ENCODE assay signal across 8 cellular contexts in the genomic region with DNA sequence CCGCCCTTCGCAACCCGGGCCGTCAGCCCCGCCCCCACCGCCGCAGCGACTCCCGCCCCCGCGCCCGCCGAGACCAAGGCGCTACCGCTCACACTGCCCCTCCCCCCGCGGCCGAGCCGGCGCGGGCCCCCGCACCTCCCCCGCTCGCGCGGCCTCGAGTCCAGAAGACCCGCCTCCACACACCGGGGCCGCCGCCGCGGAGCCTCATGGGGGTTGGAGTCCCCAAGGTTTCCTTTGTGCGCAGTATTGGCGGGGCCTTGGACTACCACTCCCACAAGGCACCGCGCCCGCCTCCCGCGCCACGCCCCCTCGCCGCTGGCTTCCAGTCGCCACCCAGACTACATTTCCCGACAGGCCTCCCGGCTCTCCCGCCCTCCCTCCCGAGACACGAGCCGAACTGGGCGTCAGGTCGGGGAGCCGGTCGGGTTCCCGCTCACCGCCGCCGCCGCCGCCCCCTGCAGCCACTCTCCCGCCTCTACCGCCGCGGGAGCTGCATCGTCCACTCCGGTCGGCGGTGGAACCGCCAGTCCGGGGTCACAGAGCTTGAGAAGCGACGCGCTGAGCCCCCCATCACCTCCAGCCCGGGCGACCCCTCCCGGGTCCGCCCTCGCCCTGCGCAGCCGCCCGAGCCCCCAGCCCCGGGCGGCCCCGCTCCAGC. TPM values are rescaled to one million over a fixed set of nuclear protein-coding genes. Genes with fewer than 3 reads are reported as not detected.
DNase-seq lines count a peak whose midpoint lies in the region; ATAC-seq and FAIRE-seq lines count a peak whose summit lies in the region.

TSS of gene PHF13 (plus strand) at position 371 of the 658 bp plus-strand sequence. CDS start 336 bp downstream, outside the sequence.

- peak within 1 kb of the TSS; percentile 98 for H3K27ac ChIP-seq in right cardiac atrium (ENCODE audit: low read length)

- peak; percentile 98 for DNase-seq in GM18507 (ENCODE audit: extremely low spot score, insufficient read length, low read depth)
- peak; percentile 96 to 99 for DNase-seq in NCI-H1930 (lab: John Stamatoyannopoulos, UW)
- DNase-seq in anterior cingulate cortex (lab: John Stamatoyannopoulos, UW): peak; percentile 91 to 100 (median 99)
- peak; percentile 100 for DNase-seq in right cardiac atrium
- DNase-seq in pulmonary artery endothelial cell (ENCODE audit: low read depth, low spot score): peak; percentile 98
- DNase-seq in urothelium cell line (ENCODE audit: low spot score): peak; percentile 94

- H3K27me3 ChIP-seq in right cardiac atrium (ENCODE audit: control insufficient read depth, insufficient read depth): no peaks in the 10 kb centered on the region

- peak; percentile 88 for ATAC-seq in HG02973 (IDR thresholded peaks at IDR 0.05; ENCODE audit: unreplicated experiment)
- peak; percentile 98 for ATAC-seq in right cardiac atrium

- intact Hi-C loops in T-helper 2 cell treated with Interferon-gamma antibody and Interleukin-4, amounts not matched to agents 100 ng/mL and 5 ng/mL, for 36 hours (cut with micrococcal nuclease): loop anchor here (1.0 to 10.0 kb wide), 4 partner anchors 10 to 409 kb away; partner anchors contain the start of genes RNF207 and ZBTB48
- intact Hi-C loops in right cardiac atrium (cut with DNase I): no loop called here

- H3K9me3 ChIP-seq in right cardiac atrium (ENCODE audit: control insufficient read depth, low read length): no peaks in the 10 kb centered on the region

- under 1% methylated on average over 84 of the region's 84 CpGs for WGBS in right cardiac atrium

- FAIRE-seq in GM18507 (lab: Jason Lieb, UNC) (peak; percentile 92), urothelium cell line (lab: Jason Lieb, UNC) (no peak)

- peak within 1 kb of the TSS; percentile 99 for H3K4me3 ChIP-seq in right cardiac atrium (ENCODE audit: low read length)

- H3K4me1 ChIP-seq in right cardiac atrium (ENCODE audit: control insufficient read depth, insufficient read depth, low read length): no peaks in the 10 kb centered on the region

RNA-seq across cellular contexts. Expression of gene PHF13, which starts in this region (rescaled TPM):
- total RNA-seq in T-helper 2 cell treated with Interferon-gamma antibody and Interleukin-4, amounts not matched to agents 100 ng/mL and 5 ng/mL, for 36 hours: 16.1 and 16.3 TPM in 2 replicates
- total RNA-seq in right cardiac atrium (1 to 10 TPM; 6.4 to 9.7 (median 7.9) TPM), pulmonary artery endothelial cell (11.8 and 12.3 TPM in 2 replicates)
- polyA plus RNA-seq in right cardiac atrium: 4.8 TPM

Comparison
In these comparisons a context has a peak if more than half of its experiments do, and no peak if none do; other contexts are left out.
1. Peak in every context shown above with its lines: DNase-seq, ATAC-seq, H3K4me3 ChIP-seq and H3K27ac ChIP-seq.